In genomic region chr17:50458290-50458689, GRCh38 we compare ENCODE assay signal across 2 cellular contexts.
TF ChIP-seq lines count a peak whose summit lies in the region.

No MANE protein-coding gene starts in this region.

TF ChIP-seq in HEK293, 187 proteins besides CTCF, POLR2A, EP300 and RAD21:
- TF ChIP-seq MZF1 (tag by site-specific recombination; IDR thresholded peaks at IDR 0.05; ENCODE audit: borderline replicate concordance) = no peak
- TF ChIP-seq ZNF37A (tag by site-specific recombination; IDR thresholded peaks at IDR 0.05) = no peak
- TF ChIP-seq ZNF148 (tag by site-specific recombination; IDR thresholded peaks at IDR 0.05; ENCODE audit: borderline replicate concordance) = no peak
- no peak for TF ChIP-seq FEZF1 (tag by site-specific recombination; IDR thresholded peaks at IDR 0.05)

TF ChIP-seq in K562, 482 proteins besides CTCF, POLR2A, EP300 and RAD21:
- TF ChIP-seq MEIS2 (IDR thresholded peaks at IDR 0.05; ENCODE audit: partially characterized antibody) (peak; percentile 49), HLTF (IDR thresholded peaks at IDR 0.05) (no peak), PBX2 (CRISPR knock-in tag; IDR thresholded peaks at IDR 0.05; ENCODE audit: low read depth) (no peak), PBX2 (tag; conservative IDR thresholded peaks at IDR 0.05; ENCODE audit: low read depth) (peak; percentile 57)
